28 cellular contexts compared by ENCODE assay signal in the genomic region with DNA sequence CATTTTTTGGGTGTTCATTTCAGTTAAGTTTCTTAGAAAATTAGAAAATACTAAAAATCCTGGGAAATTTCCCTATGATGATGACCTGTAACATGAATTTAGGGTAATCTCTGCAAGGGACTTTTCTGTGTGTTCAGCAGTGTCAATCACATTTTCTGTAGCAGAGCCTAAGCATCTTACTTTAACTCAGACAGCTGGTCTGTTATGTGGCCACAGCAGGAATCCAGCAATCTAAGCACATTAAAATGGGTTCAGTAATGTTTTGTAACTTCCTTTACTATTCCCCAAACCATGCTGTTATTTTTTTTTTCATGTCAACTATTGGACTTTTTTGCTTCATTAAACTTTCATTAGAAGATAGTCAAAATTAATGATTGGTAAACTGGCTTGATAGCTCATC.
"Had no signal": no experiment of that assay in that cellular context is flagged by ENCODE, and none has a peak within 500 bp of the region (broad histone marks: within the 10 kb centered on the region; RNA-seq: fewer than 3 reads in every experiment).

No MANE protein-coding gene starts in this region.

- H3K27ac ChIP-seq: brain microvascular endothelial cell, esophagus muscularis mucosa, gastrocnemius medialis, right lobe of liver, stomach, transverse colon had no signal

- H3K36me3 ChIP-seq: gastrocnemius medialis, right lobe of liver, transverse colon had no signal

- H3K4me1 ChIP-seq: esophagus muscularis mucosa, gastrocnemius medialis, right lobe of liver, transverse colon had no signal

- H3K4me3 Mint-ChIP-seq: activated naive CD8-positive, alpha-beta T cell treated with anti-CD3 and anti-CD28 coated beads for 36 hours; activated T-cell treated with anti-CD3 and anti-CD28 coated beads, Interleukin-2, amount 50 U/mL, for 24 hours; nephron progenitor cell; stimulated activated memory B cell treated with anti-CD40 and anti-IgM and Interleukin-4, amounts not matched to agents 10 μg/mL and 1 μg/mL and 100 μg/mL, for 72 hours; T-helper 1 cell treated with Interleukin-12 subunit alpha and Interleukin-12 subunit beta and Interleukin-4 antibody, amounts not matched to agents 30 μg/mL and 1 μg/mL, for 36 hours; WTC11 had no signal

- H3K9me3 ChIP-seq: esophagus muscularis mucosa, gastrocnemius medialis, right lobe of liver, stomach, transverse colon had no signal

- FAIRE-seq: islet of Langerhans, small intestine, urothelium cell line had no signal

- DNase-seq: activated CD4-positive, alpha-beta T cell treated with anti-CD3 and anti-CD28 coated beads, Interleukin-2, amount 50 U/mL, for 4 hours; activated CD8-positive, alpha-beta memory T cell treated with anti-CD3 and anti-CD28 coated beads for 24 hours; activated CD8-positive, alpha-beta memory T cell treated with anti-CD3 and anti-CD28 coated beads, Interleukin-2, amount 50 U/mL, for 4 hours; activated naive CD4-positive, alpha-beta T cell; activated naive CD8-positive, alpha-beta T cell treated with anti-CD3 and anti-CD28 coated beads for 36 hours; activated T-cell treated with anti-CD3 and anti-CD28 coated beads, Interleukin-2, amount 50 U/mL, for 24 hours; amniotic stem cell; brain microvascular endothelial cell; caudate nucleus; dermis blood vessel endothelial cell; gastrocnemius medialis; head of caudate nucleus; left ventricle myocardium superior; mammary epithelial cell; nephron progenitor cell; posterior cingulate gyrus; right lobe of liver; small intestine; stomach; T1000; transverse colon had no signal

- H3K4me1 Mint-ChIP-seq: activated naive CD8-positive, alpha-beta T cell treated with anti-CD3 and anti-CD28 coated beads for 36 hours; stimulated activated memory B cell treated with anti-CD40 and anti-IgM and Interleukin-4, amounts not matched to agents 10 μg/mL and 1 μg/mL and 100 μg/mL, for 72 hours; WTC11 had no signal

- H3K9me3 Mint-ChIP-seq: activated T-cell treated with anti-CD3 and anti-CD28 coated beads, Interleukin-2, amount 50 U/mL, for 24 hours; activated T-helper 2 cell treated with anti-CD3 and anti-CD28 coated beads, Interferon-gamma antibody, Interleukin-2, Interleukin-4, amounts not matched to agents 10 μg/mL and 5 μg/mL and 100 μg/mL, durations not matched to agents 14 hours and 24 hours and 36 hours; nephron progenitor cell; stimulated activated memory B cell treated with anti-CD40 and anti-IgM and Interleukin-4, amounts not matched to agents 10 μg/mL and 1 μg/mL and 100 μg/mL, for 72 hours; T-helper 1 cell treated with Interleukin-12 subunit alpha and Interleukin-12 subunit beta and Interleukin-4 antibody, amounts not matched to agents 30 μg/mL and 1 μg/mL, for 36 hours; WTC11 had no signal

- ATAC-seq: gastrocnemius medialis; left ventricle myocardium superior; right lobe of liver; stimulated activated memory B cell treated with anti-CD40 and anti-IgM and Interleukin-4, amounts not matched to agents 10 μg/mL and 1 μg/mL and 100 μg/mL, for 72 hours; WTC11 had no signal

- H3K27ac Mint-ChIP-seq: activated naive CD8-positive, alpha-beta T cell treated with anti-CD3 and anti-CD28 coated beads for 36 hours; activated T-cell treated with anti-CD3 and anti-CD28 coated beads, Interleukin-2, amount 50 U/mL, for 24 hours; activated T-helper 2 cell treated with anti-CD3 and anti-CD28 coated beads, Interferon-gamma antibody, Interleukin-2, Interleukin-4, amounts not matched to agents 10 μg/mL and 5 μg/mL and 100 μg/mL, durations not matched to agents 14 hours and 24 hours and 36 hours; nephron progenitor cell; stimulated activated memory B cell treated with anti-CD40 and anti-IgM and Interleukin-4, amounts not matched to agents 10 μg/mL and 1 μg/mL and 100 μg/mL, for 72 hours; T-helper 1 cell treated with Interleukin-12 subunit alpha and Interleukin-12 subunit beta and Interleukin-4 antibody, amounts not matched to agents 30 μg/mL and 1 μg/mL, for 36 hours; WTC11 had no signal

- H3K27me3 Mint-ChIP-seq: activated naive CD8-positive, alpha-beta T cell treated with anti-CD3 and anti-CD28 coated beads for 36 hours; activated T-cell treated with anti-CD3 and anti-CD28 coated beads, Interleukin-2, amount 50 U/mL, for 24 hours; stimulated activated memory B cell treated with anti-CD40 and anti-IgM and Interleukin-4, amounts not matched to agents 10 μg/mL and 1 μg/mL and 100 μg/mL, for 72 hours had no signal

- H3K27me3 ChIP-seq: brain microvascular endothelial cell, esophagus muscularis mucosa, gastrocnemius medialis, right lobe of liver, stomach, transverse colon had no signal

- H3K4me3 ChIP-seq: esophagus muscularis mucosa, gastrocnemius medialis, right lobe of liver, stomach, transverse colon had no signal

- H3K36me3 Mint-ChIP-seq: activated naive CD8-positive, alpha-beta T cell treated with anti-CD3 and anti-CD28 coated beads for 36 hours; stimulated activated memory B cell treated with anti-CD40 and anti-IgM and Interleukin-4, amounts not matched to agents 10 μg/mL and 1 μg/mL and 100 μg/mL, for 72 hours; WTC11 had no signal
